Comparison of ENCODE assay signal across 29 cellular contexts in genomic region chr7:136403591-136403990, GRCh38.
"Had no signal": no experiment of that assay in that cellular context is flagged by ENCODE, and none has a peak within 500 bp of the region (broad histone marks: within the 10 kb centered on the region; RNA-seq: fewer than 3 reads in every experiment).

No MANE protein-coding gene starts in this region.

- H3K36me3 ChIP-seq: ascending aorta, Peyer's patch, SJCRH30 had no signal

- H3K27me3 ChIP-seq: ascending aorta, body of pancreas, dorsolateral prefrontal cortex, Peyer's patch had no signal

- H3K27ac Mint-ChIP-seq: activated CD4-positive, alpha-beta memory T cell treated with anti-CD3 and anti-CD28 coated beads, Interleukin-2, amount 10 ng/mL, durations not matched to agents 7 days and 5 days; activated CD4-positive, alpha-beta T cell treated with anti-CD3 and anti-CD28 coated beads for 36 hours; activated naive CD4-positive, alpha-beta T cell treated with anti-CD3 and anti-CD28 coated beads, Interleukin-2, amount 50 U/mL, for 72 hours; activated naive CD8-positive, alpha-beta T cell treated with anti-CD3 and anti-CD28 coated beads, Interleukin-2, amount 50 U/mL, for 24 hours had no signal

- H3K36me3 Mint-ChIP-seq: activated naive CD4-positive, alpha-beta T cell treated with anti-CD3 and anti-CD28 coated beads, Interleukin-2, amount 50 U/mL, for 72 hours had no signal

- H3K9ac ChIP-seq: SK-N-SH had no signal

- FAIRE-seq: bronchial epithelial cell had no signal

- H3K27me3 Mint-ChIP-seq: activated CD4-positive, alpha-beta memory T cell treated with anti-CD3 and anti-CD28 coated beads, Interleukin-2, amount 10 ng/mL, durations not matched to agents 7 days and 5 days had no signal

- H3K4me2 ChIP-seq: SK-N-SH had no signal

- DNase-seq: activated CD4-positive, alpha-beta memory T cell treated with anti-CD3 and anti-CD28 coated beads, Interleukin-2, amount 10 ng/mL, durations not matched to agents 7 days and 5 days; activated CD4-positive, alpha-beta T cell treated with anti-CD3 and anti-CD28 coated beads for 36 hours; activated CD4-positive, alpha-beta T cell treated with anti-CD3 and anti-CD28 coated beads, Interleukin-2, amount 50 U/mL, for 1 hour; activated naive CD4-positive, alpha-beta T cell; activated naive CD8-positive, alpha-beta T cell treated with anti-CD3 and anti-CD28 coated beads, Interleukin-2, amount 50 U/mL, for 24 hours; activated T-cell treated with anti-CD3 and anti-CD28 coated beads for 4 hours; activated T-cell treated with anti-CD3 and anti-CD28 coated beads, Interleukin-2, amount 50 U/mL, for 48 hours; amniotic stem cell; body of pancreas; central memory CD4-positive, alpha-beta T cell; cortex of kidney; dorsolateral prefrontal cortex; NCI-H1092 treated with DMSO at 0.1 percent for 48 hours; NCI-H1436 treated with DMSO at 0.1 percent for 48 hours; NCI-H187; NCI-H345; NCI-H510A; NCI-H774; NK-92 treated with Interleukin-12 subunit alpha and Interleukin-12 subunit beta, amount 100 ng/mL, for 24 hours; Peyer's patch; Right ventricle myocardium superior; SJCRH30; SK-N-SH; T-helper 1 cell had no signal

- H3K27ac ChIP-seq: ascending aorta, body of pancreas, dorsolateral prefrontal cortex, Peyer's patch, RWPE1, SJCRH30, VCaP had no signal

- H3K4me3 ChIP-seq: ascending aorta, body of pancreas, dorsolateral prefrontal cortex, Peyer's patch, SJCRH30 had no signal

- H3K4me1 ChIP-seq: ascending aorta, body of pancreas, Peyer's patch, SJCRH30 had no signal

- H3K9me3 Mint-ChIP-seq: activated CD4-positive, alpha-beta memory T cell treated with anti-CD3 and anti-CD28 coated beads, Interleukin-2, amount 10 ng/mL, durations not matched to agents 7 days and 5 days; activated naive CD4-positive, alpha-beta T cell treated with anti-CD3 and anti-CD28 coated beads, Interleukin-2, amount 50 U/mL, for 72 hours; activated naive CD8-positive, alpha-beta T cell treated with anti-CD3 and anti-CD28 coated beads, Interleukin-2, amount 50 U/mL, for 24 hours had no signal

- ATAC-seq: activated CD4-positive, alpha-beta T cell treated with anti-CD3 and anti-CD28 coated beads for 36 hours; activated naive CD4-positive, alpha-beta T cell treated with anti-CD3 and anti-CD28 coated beads, Interleukin-2, amount 50 U/mL, for 72 hours; activated naive CD8-positive, alpha-beta T cell treated with anti-CD3 and anti-CD28 coated beads, Interleukin-2, amount 50 U/mL, for 24 hours; body of pancreas had no signal

- H3K9me3 ChIP-seq: ascending aorta, body of pancreas, Peyer's patch, SJCRH30 had no signal

- H3K4me3 Mint-ChIP-seq: activated CD4-positive, alpha-beta memory T cell treated with anti-CD3 and anti-CD28 coated beads, Interleukin-2, amount 10 ng/mL, durations not matched to agents 7 days and 5 days; activated CD4-positive, alpha-beta T cell treated with anti-CD3 and anti-CD28 coated beads for 36 hours; activated naive CD8-positive, alpha-beta T cell treated with anti-CD3 and anti-CD28 coated beads, Interleukin-2, amount 50 U/mL, for 24 hours had no signal
